In genomic region chr19:46697142-46697960, GRCh38 we compare ENCODE assay signal across 8 cellular contexts. TPM values are rescaled to one million over a fixed set of nuclear protein-coding genes. Genes with fewer than 3 reads are reported as not detected.
DNase-seq lines count a peak whose midpoint lies in the region; ATAC-seq lines count a peak whose summit lies in the region.

No MANE protein-coding gene starts in this region.

- no peak overlapping the region for H3K4me3 Mint-ChIP-seq in activated CD4-positive, alpha-beta T cell treated with anti-CD3 and anti-CD28 coated beads, Interleukin-2, amount 10 ng/mL, durations not matched to agents 24 days and 14 days
- H3K4me3 Mint-ChIP-seq in activated naive CD8-positive, alpha-beta T cell treated with anti-CD3 and anti-CD28 coated beads, Interleukin-2, amount 50 U/mL, for 24 hours = no peak overlapping the region

- H3K9me3 Mint-ChIP-seq in activated CD4-positive, alpha-beta T cell treated with anti-CD3 and anti-CD28 coated beads, Interleukin-2, amount 10 ng/mL, durations not matched to agents 24 days and 14 days = no peaks in the 10 kb centered on the region
- no peaks in the 10 kb centered on the region for H3K9me3 Mint-ChIP-seq in activated naive CD8-positive, alpha-beta T cell treated with anti-CD3 and anti-CD28 coated beads, Interleukin-2, amount 50 U/mL, for 24 hours

- H3K4me1 Mint-ChIP-seq in activated CD4-positive, alpha-beta T cell treated with anti-CD3 and anti-CD28 coated beads, Interleukin-2, amount 10 ng/mL, durations not matched to agents 24 days and 14 days = peaks cover 6% of the 10 kb centered on the region
- no peaks in the 10 kb centered on the region for H3K4me1 Mint-ChIP-seq in activated naive CD8-positive, alpha-beta T cell treated with anti-CD3 and anti-CD28 coated beads, Interleukin-2, amount 50 U/mL, for 24 hours

- no peaks in the 10 kb centered on the region for H3K27me3 Mint-ChIP-seq in activated CD4-positive, alpha-beta T cell treated with anti-CD3 and anti-CD28 coated beads, Interleukin-2, amount 10 ng/mL, durations not matched to agents 24 days and 14 days
- no peaks in the 10 kb centered on the region for H3K27me3 Mint-ChIP-seq in activated naive CD8-positive, alpha-beta T cell treated with anti-CD3 and anti-CD28 coated beads, Interleukin-2, amount 50 U/mL, for 24 hours

- no peak overlapping the region for H3K27ac Mint-ChIP-seq in activated CD4-positive, alpha-beta T cell treated with anti-CD3 and anti-CD28 coated beads, Interleukin-2, amount 10 ng/mL, durations not matched to agents 24 days and 14 days
- H3K27ac Mint-ChIP-seq in activated naive CD8-positive, alpha-beta T cell treated with anti-CD3 and anti-CD28 coated beads, Interleukin-2, amount 50 U/mL, for 24 hours = no peak overlapping the region

- intact Hi-C loops in activated CD4-positive, alpha-beta T cell treated with anti-CD3 and anti-CD28 coated beads, Interleukin-2, amount 10 ng/mL, durations not matched to agents 24 days and 14 days (cut with micrococcal nuclease) = no loop called here
- intact Hi-C loops in sciatic nerve (cut with DNase I) = no loop called here

- ATAC-seq in activated naive CD8-positive, alpha-beta T cell treated with anti-CD3 and anti-CD28 coated beads, Interleukin-2, amount 50 U/mL, for 24 hours = peak; percentile 48
- ATAC-seq in sciatic nerve = peak; percentile 96
- ATAC-seq in GM19351 (IDR thresholded peaks at IDR 0.05; ENCODE audit: unreplicated experiment) = no peak

- H3K36me3 Mint-ChIP-seq in activated CD4-positive, alpha-beta T cell treated with anti-CD3 and anti-CD28 coated beads, Interleukin-2, amount 10 ng/mL, durations not matched to agents 24 days and 14 days (ENCODE audit: low read depth) = peaks cover 78% of the 10 kb centered on the region
- H3K36me3 Mint-ChIP-seq in activated naive CD8-positive, alpha-beta T cell treated with anti-CD3 and anti-CD28 coated beads, Interleukin-2, amount 50 U/mL, for 24 hours (ENCODE audit: low read depth) = peaks cover 49% of the 10 kb centered on the region

- peak; percentile 72 for DNase-seq in activated CD4-positive, alpha-beta T cell treated with anti-CD3 and anti-CD28 coated beads, Interleukin-2, amount 10 ng/mL, durations not matched to agents 24 days and 14 days
- no peak for DNase-seq in activated CD4-positive, alpha-beta T cell treated with anti-CD3 and anti-CD28 coated beads, Interleukin-2, amount 50 U/mL, for 1 hour
- DNase-seq in activated naive CD8-positive, alpha-beta T cell treated with anti-CD3 and anti-CD28 coated beads, Interleukin-2, amount 50 U/mL, for 24 hours = peak; percentile 36
- DNase-seq in hippocampal formation (lab: John Stamatoyannopoulos, UW) (peak; percentile 16 to 41), sciatic nerve (ENCODE audit: low spot score) (peak; percentile 94), superior temporal gyrus (ENCODE audit: extremely low spot score) (no peak), SHP77 (lab: John Stamatoyannopoulos, UW) (no peak)

RNA-seq across cellular contexts. Expression of gene PRKD2, which starts 19.6 kb away (rescaled TPM):
- total RNA-seq in activated CD4-positive, alpha-beta T cell treated with anti-CD3 and anti-CD28 coated beads, Interleukin-2, amount 10 ng/mL, durations not matched to agents 24 days and 14 days = 89.1 and 90.5 TPM in 2 replicates
- total RNA-seq in sciatic nerve = 54.0 TPM

RNA-seq across cellular contexts. Expression of gene DACT3, which starts 36.4 kb away (rescaled TPM):
- total RNA-seq in activated CD4-positive, alpha-beta T cell treated with anti-CD3 and anti-CD28 coated beads, Interleukin-2, amount 10 ng/mL, durations not matched to agents 24 days and 14 days = 3.2 and 3.7 TPM in 2 replicates
- 22.2 TPM for total RNA-seq in sciatic nerve

RNA-seq across cellular contexts. Expression of gene FKRP, which starts 48.5 kb away (rescaled TPM):
- 20.8 and 21.4 TPM in 2 replicates for total RNA-seq in activated CD4-positive, alpha-beta T cell treated with anti-CD3 and anti-CD28 coated beads, Interleukin-2, amount 10 ng/mL, durations not matched to agents 24 days and 14 days
- total RNA-seq in sciatic nerve = 25.2 TPM

RNA-seq across cellular contexts. Expression of gene STRN4, which starts 48.9 kb away (rescaled TPM):
- 101 and 107 TPM in 2 replicates for total RNA-seq in activated CD4-positive, alpha-beta T cell treated with anti-CD3 and anti-CD28 coated beads, Interleukin-2, amount 10 ng/mL, durations not matched to agents 24 days and 14 days
- total RNA-seq in sciatic nerve = 70.5 TPM

Comparison
In these comparisons a context has a peak if more than half of its experiments do, and no peak if none do; other contexts are left out.
1. DNase-seq: peak in activated CD4-positive, alpha-beta T cell treated with anti-CD3 and anti-CD28 coated beads, Interleukin-2, amount 10 ng/mL, durations not matched to agents 24 days and 14 days (single experiment), activated naive CD8-positive, alpha-beta T cell treated with anti-CD3 and anti-CD28 coated beads, Interleukin-2, amount 50 U/mL, for 24 hours (single experiment), hippocampal formation (2 of 2) and sciatic nerve (single experiment); none in activated CD4-positive, alpha-beta T cell treated with anti-CD3 and anti-CD28 coated beads, Interleukin-2, amount 50 U/mL, for 1 hour (single experiment), superior temporal gyrus (single experiment) and SHP77 (0 of 2).